22 cellular contexts compared by ENCODE assay signal in the genomic region with DNA sequence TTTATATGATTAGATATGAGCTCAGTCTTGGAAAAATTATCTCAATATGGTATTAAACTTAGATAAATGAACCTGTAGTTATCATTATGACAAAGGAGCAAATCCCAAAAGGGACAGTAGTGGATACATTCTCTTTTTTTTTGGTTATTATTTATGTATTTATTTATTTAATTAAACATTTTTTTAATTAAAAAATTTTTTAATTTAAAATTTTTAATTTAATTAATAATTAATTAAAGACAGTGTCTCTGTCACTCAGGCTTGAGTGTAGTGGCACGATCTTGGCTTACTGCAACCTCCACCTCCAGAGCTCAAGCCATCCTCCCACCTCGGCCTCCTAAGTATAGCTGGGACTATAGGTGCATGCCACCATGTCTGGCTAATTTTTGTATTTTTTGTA. TPM values are rescaled to one million over a fixed set of nuclear protein-coding genes. Genes with fewer than 3 reads are reported as not detected.
"Had no signal": no experiment of that assay in that cellular context is flagged by ENCODE, and none has a peak within 500 bp of the region (broad histone marks: within the 10 kb centered on the region; RNA-seq: fewer than 3 reads in every experiment).

No MANE protein-coding gene starts in this region.

- H3K27me3 Mint-ChIP-seq: IgD-negative memory B cell had no signal

- H3K4me3 ChIP-seq: K562 had no signal

- H3K9me3 ChIP-seq: SK-N-SH had no signal

- ATAC-seq: K562 had no signal

- H3K27ac Mint-ChIP-seq: IgD-negative memory B cell had no signal

- FAIRE-seq: K562 had no signal

- H3K27ac ChIP-seq: KMS-11, RWPE1 had no signal

- H3K9me3 Mint-ChIP-seq: IgD-negative memory B cell had no signal

- DNase-seq: Kasumi-1, MM.1S, NCI-H1092 treated with DMSO at 0.1 percent for 48 hours, NCI-H1436, NCI-H187, NCI-H2081 treated with DMSO at 0.1 percent for 48 hours, NCI-H2171, NCI-H226, NCI-H446, NCI-H510A, NCI-H524 treated with DMSO at 0.1 percent for 48 hours, NCI-H69, NCI-H774, SHP77, SK-N-SH, SW 1271 had no signal

- H3K4me3 Mint-ChIP-seq: IgD-negative memory B cell had no signal

RNA-seq across cellular contexts. Expression of a gene that starts 57.2 kb away (rescaled TPM):
- total RNA-seq: HT1080, M059J had no signal
- polyA plus RNA-seq: IgD-negative memory B cell had no signal
